9 cellular contexts compared by ENCODE assay signal in the genomic region with DNA sequence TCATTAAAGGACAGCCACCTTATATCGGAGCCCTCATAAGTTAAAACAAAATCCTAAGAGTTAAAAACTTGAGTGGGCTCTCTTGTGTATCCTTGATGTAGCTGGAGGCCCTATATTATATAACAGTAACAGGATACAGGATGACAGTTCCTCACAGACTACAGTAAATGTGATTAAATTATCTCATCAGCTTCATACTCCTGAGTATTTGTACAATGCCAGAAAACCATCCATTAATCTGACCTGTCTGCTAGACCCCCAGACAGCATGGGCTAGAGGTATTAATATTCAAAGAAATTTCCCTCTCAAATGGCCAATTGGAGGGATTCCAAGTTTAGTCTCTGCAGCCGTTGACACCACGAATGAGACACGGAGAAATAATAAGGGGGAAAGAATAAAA.
DNase-seq lines count a peak whose midpoint lies in the region; ATAC-seq and TF ChIP-seq lines count a peak whose summit lies in the region.
"Had no signal": no experiment of that assay in that cellular context is flagged by ENCODE, and none has a peak within 500 bp of the region (broad histone marks: within the 10 kb centered on the region; RNA-seq: fewer than 3 reads in every experiment).

No MANE protein-coding gene starts in this region.

- H3F3A ChIP-seq in GM23338 (replicated peaks; ENCODE audit: low read depth) = no peaks in the 10 kb centered on the region

- H3K79me2 ChIP-seq in GM23338 (replicated peaks; ENCODE audit: insufficient read depth) = no peaks in the 10 kb centered on the region

- H3K36me3 ChIP-seq in BE2C (no peaks in the 10 kb centered on the region), GM23338 (ENCODE audit: insufficient read depth) (no peaks in the 10 kb centered on the region), adipocyte (ENCODE audit: control insufficient read depth, insufficient read depth, low read length, severe bottlenecking) (no peaks in the 10 kb centered on the region), muscle layer of colon (ENCODE audit: insufficient read depth, low read length) (no peaks in the 10 kb centered on the region)
- H3K36me3 ChIP-seq: right lobe of liver had no signal

- intact Hi-C loops in activated T-helper 1 cell treated with anti-CD3 and anti-CD28 coated beads, Interleukin-12 subunit alpha, Interleukin-12 subunit beta, Interleukin-2, Interleukin-4 antibody, amounts not matched to agents 30 ng/mL and 10 ng/mL and 1 ng/mL, durations not matched to agents 14 hours and 24 hours and 36 hours (cut with micrococcal nuclease) = loop anchor here (2.0 to 5.0 kb wide), 5 partner anchors 303 to 1563 kb away; partner anchors contain the start of genes BORA, KLF5 and MZT1

- no peaks in the 10 kb centered on the region for H3K9me2 ChIP-seq in GM23338 (ENCODE audit: insufficient read depth)

- H3K9me3 Mint-ChIP-seq in GM23338 = no peaks in the 10 kb centered on the region; the same call in 2 of the 3 replicates
- no peaks in the 10 kb centered on the region for H3K9me3 Mint-ChIP-seq in activated T-helper 1 cell treated with anti-CD3 and anti-CD28 coated beads, Interleukin-12 subunit alpha, Interleukin-12 subunit beta, Interleukin-2, Interleukin-4 antibody, amounts not matched to agents 30 ng/mL and 10 ng/mL and 1 ng/mL, durations not matched to agents 14 hours and 24 hours and 36 hours

- peaks cover 21% of the 10 kb centered on the region for H3K4me1 ChIP-seq in BE2C
- H3K4me1 ChIP-seq in GM23338 (ENCODE audit: insufficient read depth) = peaks cover 26% of the 10 kb centered on the region
- H3K4me1 ChIP-seq in adipocyte (ENCODE audit: control insufficient read depth, insufficient read depth, low read length) = peaks cover 14% of the 10 kb centered on the region
- peaks cover 46% of the 10 kb centered on the region for H3K4me1 ChIP-seq in muscle layer of colon (ENCODE audit: insufficient read depth, low read length)

- no peak overlapping the region for H3K4me2 ChIP-seq in GM23338

- H3K4me3 ChIP-seq in BE2C (ENCODE audit: low read depth, low read length) (peak overlapping the region; percentile 50), GM23338 (no peak overlapping the region), adipocyte (ENCODE audit: low read length) (peak overlapping the region; percentile 72), muscle layer of colon (ENCODE audit: low read depth in 1 of 2, low read length in 2 of 2) (peak overlapping the region in 1 of 2 donors; percentile 1)
- H3K4me3 ChIP-seq: right lobe of liver had no signal

- no peaks in the 10 kb centered on the region for H3K27me3 ChIP-seq in BE2C
- no peaks in the 10 kb centered on the region for H3K27me3 ChIP-seq in GM23338 (ENCODE audit: insufficient read depth)
- H3K27me3 ChIP-seq in adipocyte (replicated peaks; ENCODE audit: control insufficient read depth, insufficient read depth, low read length) = no peaks in the 10 kb centered on the region
- no peaks in the 10 kb centered on the region for H3K27me3 ChIP-seq in muscle layer of colon (ENCODE audit: control insufficient read depth in 1 of 2, insufficient read depth in 2 of 2, low read length in 2 of 2)
- H3K27me3 ChIP-seq: right lobe of liver had no signal

- no peaks in the 10 kb centered on the region for H3K36me3 Mint-ChIP-seq in GM23338 (ENCODE audit: low read depth)
- no peaks in the 10 kb centered on the region for H3K36me3 Mint-ChIP-seq in activated T-helper 1 cell treated with anti-CD3 and anti-CD28 coated beads, Interleukin-12 subunit alpha, Interleukin-12 subunit beta, Interleukin-2, Interleukin-4 antibody, amounts not matched to agents 30 ng/mL and 10 ng/mL and 1 ng/mL, durations not matched to agents 14 hours and 24 hours and 36 hours (ENCODE audit: low read depth)

- H3K27ac ChIP-seq in GM23338 (ENCODE audit: low read depth) = no peak overlapping the region
- peak overlapping the region; percentile 61 for H3K27ac ChIP-seq in muscle layer of colon (ENCODE audit: low read depth, low read length)

- H3K9me3 ChIP-seq in BE2C (no peaks in the 10 kb centered on the region), adipocyte (ENCODE audit: control insufficient read depth, low read length) (no peaks in the 10 kb centered on the region), muscle layer of colon (ENCODE audit: low read length) (no peaks in the 10 kb centered on the region)
- H3K9me3 ChIP-seq: right lobe of liver had no signal

- ATAC-seq in GM23338 (no peak), esophagus mucosa (no peak)

- peaks cover 6% of the 10 kb centered on the region for H3K27me3 Mint-ChIP-seq in GM23338 (ENCODE audit: insufficient read depth, low read depth, poor library complexity)
- no peaks in the 10 kb centered on the region for H3K27me3 Mint-ChIP-seq in activated T-helper 1 cell treated with anti-CD3 and anti-CD28 coated beads, Interleukin-12 subunit alpha, Interleukin-12 subunit beta, Interleukin-2, Interleukin-4 antibody, amounts not matched to agents 30 ng/mL and 10 ng/mL and 1 ng/mL, durations not matched to agents 14 hours and 24 hours and 36 hours (ENCODE audit: insufficient read depth)

- 0 out of 2 replicates have a peak overlapping the region, but pooled peaks have one; percentile 51 for H3K27ac Mint-ChIP-seq in GM23338
- H3K27ac Mint-ChIP-seq in activated T-helper 1 cell treated with anti-CD3 and anti-CD28 coated beads, Interleukin-12 subunit alpha, Interleukin-12 subunit beta, Interleukin-2, Interleukin-4 antibody, amounts not matched to agents 30 ng/mL and 10 ng/mL and 1 ng/mL, durations not matched to agents 14 hours and 24 hours and 36 hours = no peak overlapping the region

- DNase-seq in BE2C (peak; percentile 15), GM23338 (ENCODE audit: low spot score) (no peak), adipocyte (ENCODE audit: low read depth) (no peak), GM03348 (ENCODE audit: low spot score) (no peak), HuH-7 (ENCODE audit: low spot score) (no peak)
- DNase-seq in activated T-helper 1 cell treated with anti-CD3 and anti-CD28 coated beads, Interleukin-12 subunit alpha, Interleukin-12 subunit beta, Interleukin-2, Interleukin-4 antibody, amounts not matched to agents 30 ng/mL and 10 ng/mL and 1 ng/mL, durations not matched to agents 14 hours and 24 hours and 36 hours (ENCODE audit: low spot score) = no peak

- TF ChIP-seq CTCF in BE2C (IDR thresholded peaks at IDR 0.05; ENCODE audit: low read depth, low read length) (no peak), GM23338 (conservative IDR thresholded peaks at IDR 0.05; ENCODE audit: low read depth in 2 of 2) (no peak)

- H3K4me1 Mint-ChIP-seq in GM23338 = peaks cover 42% of the 10 kb centered on the region
- H3K4me1 Mint-ChIP-seq in activated T-helper 1 cell treated with anti-CD3 and anti-CD28 coated beads, Interleukin-12 subunit alpha, Interleukin-12 subunit beta, Interleukin-2, Interleukin-4 antibody, amounts not matched to agents 30 ng/mL and 10 ng/mL and 1 ng/mL, durations not matched to agents 14 hours and 24 hours and 36 hours (ENCODE audit: low read depth) = peaks cover 39% of the 10 kb centered on the region

- no peak overlapping the region for H2AFZ ChIP-seq in GM23338

- H4K20me1 ChIP-seq in GM23338 (replicated peaks; ENCODE audit: insufficient read depth) = no peaks in the 10 kb centered on the region

- H3K9ac ChIP-seq in adipocyte (ENCODE audit: low read length) (no peak overlapping the region), muscle layer of colon (ENCODE audit: low read length) (peak overlapping the region; percentile 0)

- peak overlapping the region; percentile 26; the same call in 1 of the 3 replicates for H3K4me3 Mint-ChIP-seq in GM23338
- H3K4me3 Mint-ChIP-seq in activated T-helper 1 cell treated with anti-CD3 and anti-CD28 coated beads, Interleukin-12 subunit alpha, Interleukin-12 subunit beta, Interleukin-2, Interleukin-4 antibody, amounts not matched to agents 30 ng/mL and 10 ng/mL and 1 ng/mL, durations not matched to agents 14 hours and 24 hours and 36 hours = no peak overlapping the region

TF ChIP-seq in GM23338, 12 proteins besides CTCF, POLR2A, EP300 and RAD21 (continues in another document):
- no peak for TF ChIP-seq POLR2AphosphoS5 (IDR thresholded peaks at IDR 0.05; ENCODE audit: low read depth)
- no peak for TF ChIP-seq EZH2phosphoT487 (IDR thresholded peaks at IDR 0.05; ENCODE audit: unreplicated experiment)
- TF ChIP-seq ETS1 (IDR thresholded peaks at IDR 0.05) = no peak
- TF ChIP-seq REST (IDR thresholded peaks at IDR 0.05; ENCODE audit: unreplicated experiment) = no peak
- no peak for TF ChIP-seq ZNF331 (CRISPR knock-in tag; IDR thresholded peaks at IDR 0.05; ENCODE audit: low read depth)
- TF ChIP-seq ZNF114 (CRISPR knock-in tag; IDR thresholded peaks at IDR 0.05) = no peak
